31 cellular contexts compared by ENCODE assay signal in genomic region chr6:22794844-22795243, GRCh38.
DNase-seq lines count a peak whose midpoint lies in the region; ATAC-seq and TF ChIP-seq lines count a peak whose summit lies in the region.
"Had no signal": no experiment of that assay in that cellular context is flagged by ENCODE, and none has a peak within 500 bp of the region (broad histone marks: within the 10 kb centered on the region; RNA-seq: fewer than 3 reads in every experiment).

No MANE protein-coding gene starts in this region.

- no peak overlapping the region for H2BK12ac ChIP-seq in trophoblast cell (ENCODE audit: low read length)

- H3K79me1 ChIP-seq in trophoblast cell (ENCODE audit: low read length) = no peaks in the 10 kb centered on the region

- intact Hi-C loops in dorsolateral prefrontal cortex (cut with DNase I) (no loop called here), upper lobe of right lung (cut with DNase I) (no loop called here)

- H3K36me3 ChIP-seq in HEK293 (ENCODE audit: control insufficient read depth in 2 of 2, insufficient read depth in 1 of 2, low read length in 2 of 2) (no peaks in the 10 kb centered on the region), adipocyte (ENCODE audit: control insufficient read depth, insufficient read depth, low read length, severe bottlenecking) (no peaks in the 10 kb centered on the region), trophoblast cell (ENCODE audit: control insufficient read depth in 1 of 2, insufficient read depth in 2 of 2, low read length in 2 of 2) (no peaks in the 10 kb centered on the region), upper lobe of right lung (no peaks in the 10 kb centered on the region)
- H3K36me3 ChIP-seq: BE2C; BLaER1; BLaER1 treated with 17β-estradiol and CSF1 and Interleukin-3, amounts not matched to agents 10 nM and 100 nM had no signal

- no peak overlapping the region for H3K18ac ChIP-seq in trophoblast cell (ENCODE audit: low read length)

- H3K9ac ChIP-seq in adipocyte (ENCODE audit: low read length) (no peak overlapping the region), trophoblast cell (ENCODE audit: low read length) (no peak overlapping the region)
- H3K9ac ChIP-seq: BLaER1; BLaER1 treated with 17β-estradiol and CSF1 and Interleukin-3, amounts not matched to agents 10 nM and 100 nM had no signal

- no peak overlapping the region for H3K4me2 ChIP-seq in trophoblast cell (ENCODE audit: low read length)
- H3K4me2 ChIP-seq: A549; BLaER1; BLaER1 treated with 17β-estradiol and CSF1 and Interleukin-3, amounts not matched to agents 10 nM and 100 nM had no signal

- DNase-seq in adipocyte (ENCODE audit: low read depth) (no peak), trophoblast cell (no peak), dorsolateral prefrontal cortex (no peak), upper lobe of right lung (no peak)
- DNase-seq: 8988T; ACHN; AML-193; BE2C; C1 segment of cervical spinal cord; Caco-2; Calu3; CD4-positive, alpha-beta memory T cell; CD4-positive, alpha-beta T cell; CD4-positive, CD25-positive, alpha-beta regulatory T cell; CD8-positive, alpha-beta memory T cell; CD8-positive, alpha-beta T cell; COR-L47; DMS 273 treated with DMSO at 0.1 percent for 48 hours; DMS153; DMS53; DMS79; DMS79 treated with DMSO at 0.1 percent for 48 hours; DND-41; EL had no signal

- H3K4ac ChIP-seq in trophoblast cell (ENCODE audit: low read depth, low read length) = no peak overlapping the region

- WGBS in trophoblast cell (ENCODE audit: extremely low coverage, insufficient coverage, insufficient read length) = no CpG with 5 or more reads among the region's 1 CpG

- CTCF ChIA-PET in HEK293 (lab: Yijun Ruan, JAX) = interaction anchor here (0.7 kb wide), 2 partner anchors 77 to 142 kb away, joined by 3 read pairs; no protein-coding TSS in a partner anchor

- H4K91ac ChIP-seq in trophoblast cell (ENCODE audit: low read depth, low read length) = no peak overlapping the region

- POLR2A ChIA-PET in HEK293 (lab: Yijun Ruan, JAX) = no interaction called here

- H4K12ac ChIP-seq in trophoblast cell (ENCODE audit: low read depth, low read length) = no peak overlapping the region

- H3K14ac ChIP-seq in trophoblast cell (ENCODE audit: low read length) = no peak overlapping the region

- H3K27me3 ChIP-seq in adipocyte (replicated peaks; ENCODE audit: control insufficient read depth, insufficient read depth, low read length) (no peaks in the 10 kb centered on the region), trophoblast cell (ENCODE audit: insufficient read depth, low read length) (no peaks in the 10 kb centered on the region), dorsolateral prefrontal cortex (no peaks in the 10 kb centered on the region), upper lobe of right lung (no peaks in the 10 kb centered on the region)
- H3K27me3 ChIP-seq: BE2C; BLaER1; BLaER1 treated with 17β-estradiol and CSF1 and Interleukin-3, amounts not matched to agents 10 nM and 100 nM had no signal

- H4K8ac ChIP-seq in trophoblast cell (ENCODE audit: low read depth, low read length) = no peak overlapping the region

- H2AFZ ChIP-seq in trophoblast cell (ENCODE audit: insufficient read depth, low read length, poor library complexity) = no peak overlapping the region

- no peak overlapping the region for H2BK5ac ChIP-seq in trophoblast cell (ENCODE audit: low read depth, low read length, poor library complexity)

- no peak overlapping the region for H3K23ac ChIP-seq in trophoblast cell (ENCODE audit: low read length)

- H2BK120ac ChIP-seq in trophoblast cell (ENCODE audit: insufficient read depth, low read length, poor library complexity) = no peak overlapping the region

- H3K27ac ChIP-seq in HEK293 (ENCODE audit: extremely low read depth, low read depth, low read length) (no peak overlapping the region), trophoblast cell (ENCODE audit: low read depth, low read length) (no peak overlapping the region), dorsolateral prefrontal cortex (no peak overlapping the region), upper lobe of right lung (no peak overlapping the region)
- H3K27ac ChIP-seq: 22Rv1; A549; BLaER1; BLaER1 treated with 17β-estradiol and CSF1 and Interleukin-3, amounts not matched to agents 10 nM and 100 nM; C4-2B had no signal

- no peak for TF ChIP-seq CTCF in HEK293 (tag by site-specific recombination; IDR thresholded peaks at IDR 0.05)
- no peak for TF ChIP-seq CTCF in dorsolateral prefrontal cortex (IDR thresholded peaks at IDR 0.05 in 54 of 56, conservative IDR thresholded peaks at IDR 0.05 in 2 of 56; ENCODE audit: low read depth in 1 of 56, partially characterized antibody in 56 of 56)
- no peak for TF ChIP-seq CTCF in upper lobe of right lung (IDR thresholded peaks at IDR 0.05)

- H3K4me1 ChIP-seq in HEK293 (ENCODE audit: control insufficient read depth, insufficient read depth, low read length) (no peaks in the 10 kb centered on the region), adipocyte (ENCODE audit: control insufficient read depth, insufficient read depth, low read length) (no peaks in the 10 kb centered on the region), trophoblast cell (ENCODE audit: control insufficient read depth in 1 of 2, insufficient read depth in 2 of 2, low read length in 2 of 2) (no peaks in the 10 kb centered on the region), upper lobe of right lung (no peaks in the 10 kb centered on the region)
- H3K4me1 ChIP-seq: A549; BE2C; BLaER1; BLaER1 treated with 17β-estradiol and CSF1 and Interleukin-3, amounts not matched to agents 10 nM and 100 nM; Caco-2 had no signal

- H3K79me2 ChIP-seq in trophoblast cell (ENCODE audit: control insufficient read depth, insufficient read depth, low read length, poor library complexity) = no peaks in the 10 kb centered on the region

- H2AK5ac ChIP-seq in trophoblast cell (ENCODE audit: low read length) = no peak overlapping the region

- H3K9me3 ChIP-seq in HEK293 (ENCODE audit: control insufficient read depth, insufficient read depth, low read depth, low read length) = peaks cover 3% of the 10 kb centered on the region
- peaks cover 14% of the 10 kb centered on the region for H3K9me3 ChIP-seq in adipocyte (ENCODE audit: control insufficient read depth, low read length)
- H3K9me3 ChIP-seq in trophoblast cell (ENCODE audit: insufficient read depth, low read depth, low read length) = peaks cover 2% of the 10 kb centered on the region
- peaks cover 13% of the 10 kb centered on the region for H3K9me3 ChIP-seq in upper lobe of right lung
- H3K9me3 ChIP-seq: BE2C had no signal

- H3K4me3 ChIP-seq in HEK293 (ENCODE audit: low read depth, low read length) (no peak overlapping the region), adipocyte (ENCODE audit: low read length) (peak overlapping the region; percentile 10), trophoblast cell (ENCODE audit: low read depth, low read length) (peak overlapping the region; percentile 57), dorsolateral prefrontal cortex (no peak overlapping the region), upper lobe of right lung (no peak overlapping the region)
- H3K4me3 ChIP-seq: A549; BLaER1; BLaER1 treated with 17β-estradiol and CSF1 and Interleukin-3, amounts not matched to agents 10 nM and 100 nM had no signal

- ATAC-seq in HG03439 (IDR thresholded peaks at IDR 0.05; ENCODE audit: unreplicated experiment) (no peak), upper lobe of right lung (no peak)
- ATAC-seq: A549; CD8-positive, alpha-beta T cell had no signal

TF ChIP-seq in HEK293, 187 proteins besides CTCF, POLR2A, EP300 and RAD21 (continues in another document):
- TF ChIP-seq ZNF280D (tag by site-specific recombination; IDR thresholded peaks at IDR 0.05) (peak; percentile 90), SETDB1 (IDR thresholded peaks at IDR 0.05; ENCODE audit: insufficient read length, low read length) (peak; percentile 52), ZNF639 (tag by site-specific recombination; IDR thresholded peaks at IDR 0.05) (no peak)

Comparison
In these comparisons a context has a peak if more than half of its experiments do, and no peak if none do; other contexts are left out.
1. H3K4me3 ChIP-seq: peak in adipocyte (single experiment) and trophoblast cell (single experiment); none in HEK293 (single experiment), dorsolateral prefrontal cortex (0 of 59) and upper lobe of right lung (single experiment).